Comparison of ENCODE assay signal across 15 cellular contexts in genomic region chr5:33032161-33033085, GRCh38.
DNase-seq lines count a peak whose midpoint lies in the region; ATAC-seq and TF ChIP-seq lines count a peak whose summit lies in the region.
"Had no signal": no experiment of that assay in that cellular context is flagged by ENCODE, and none has a peak within 500 bp of the region (broad histone marks: within the 10 kb centered on the region; RNA-seq: fewer than 3 reads in every experiment).

No MANE protein-coding gene starts in this region.

- H3K79me1 ChIP-seq in neuronal stem cell (ENCODE audit: low read depth, low read length), result no peaks in the 10 kb centered on the region

- POLR2A ChIA-PET in Caco-2 (lab: Charles Lee), result no interaction called here

- ATAC-seq in gastroesophageal sphincter, result no peak

- no peak overlapping the region for H3K23ac ChIP-seq in neuronal stem cell (ENCODE audit: low read depth, low read length, poor library complexity)

- H2BK15ac ChIP-seq in neuronal stem cell (ENCODE audit: low read length), result no peak overlapping the region

- H3K4me3 Mint-ChIP-seq in glutamatergic neuron (ENCODE audit: unreplicated experiment) (no peak overlapping the region), Caco-2 (ENCODE audit: unreplicated experiment) (no peak overlapping the region)
- H3K4me3 Mint-ChIP-seq: activated naive CD4-positive, alpha-beta T cell treated with anti-CD3 and anti-CD28 coated beads, Interleukin-2, amount 50 U/mL, for 24 hours had no signal

- H2BK120ac ChIP-seq in neuronal stem cell (ENCODE audit: low read depth, low read length), result no peak overlapping the region

- no peak overlapping the region for H2BK5ac ChIP-seq in neuronal stem cell (ENCODE audit: low read length)

- H3K4me1 Mint-ChIP-seq in glutamatergic neuron (ENCODE audit: low read depth, unreplicated experiment), result peaks cover 2% of the 10 kb centered on the region
- no peaks in the 10 kb centered on the region for H3K4me1 Mint-ChIP-seq in Caco-2 (ENCODE audit: low read depth, unreplicated experiment)
- H3K4me1 Mint-ChIP-seq: activated naive CD4-positive, alpha-beta T cell treated with anti-CD3 and anti-CD28 coated beads, Interleukin-2, amount 50 U/mL, for 24 hours had no signal

- H3K14ac ChIP-seq in neuronal stem cell (ENCODE audit: low read length), result no peak overlapping the region

- H4K20me1 ChIP-seq in fibroblast of lung (ENCODE audit: control insufficient read depth, extremely low read depth, insufficient read depth, low read length), result no peaks in the 10 kb centered on the region

- H3K4ac ChIP-seq in neuronal stem cell (ENCODE audit: low read length), result no peak overlapping the region

- no TSS peak for BruUV-seq in Caco-2 (replicated peaks; lab: Mats Ljungman, UMichigan)

- no peak overlapping the region for H3K9ac ChIP-seq in fibroblast of lung (ENCODE audit: insufficient read depth, low read length)
- no peak overlapping the region for H3K9ac ChIP-seq in neuronal stem cell (ENCODE audit: low read depth, low read length, poor library complexity)

- no peak overlapping the region for H2BK12ac ChIP-seq in neuronal stem cell (ENCODE audit: low read length)

- H3K27me3 Mint-ChIP-seq in glutamatergic neuron (ENCODE audit: unreplicated experiment) (no peaks in the 10 kb centered on the region), Caco-2 (ENCODE audit: insufficient read depth, unreplicated experiment) (no peaks in the 10 kb centered on the region)
- H3K27me3 Mint-ChIP-seq: activated naive CD4-positive, alpha-beta T cell treated with anti-CD3 and anti-CD28 coated beads, Interleukin-2, amount 50 U/mL, for 24 hours had no signal

- H3K36me3 Mint-ChIP-seq in glutamatergic neuron (ENCODE audit: unreplicated experiment), result no peaks in the 10 kb centered on the region
- H3K36me3 Mint-ChIP-seq in Caco-2 (ENCODE audit: insufficient read depth, unreplicated experiment), result no peaks in the 10 kb centered on the region
- H3K36me3 Mint-ChIP-seq: activated naive CD4-positive, alpha-beta T cell treated with anti-CD3 and anti-CD28 coated beads, Interleukin-2, amount 50 U/mL, for 24 hours had no signal

- no CpG with 5 or more reads among the region's 9 CpGs for WGBS in neuronal stem cell (ENCODE audit: extremely low coverage in 2 of 2, insufficient read length in 2 of 2, insufficient replicate concordance in 1 of 2), 2 donors
- 43 to 47% methylated on average over 4 to 9 of the region's 9 CpGs for WGBS in gastroesophageal sphincter (ENCODE audit: low coverage in 1 of 2), 2 donors

- H3K9me3 ChIP-seq in fibroblast of lung (ENCODE audit: control insufficient read depth, insufficient read depth, low read depth, low read length) (no peaks in the 10 kb centered on the region), neuronal stem cell (replicated peaks in 1 of 2; ENCODE audit: control insufficient read depth in 2 of 2, insufficient read depth in 1 of 2, low read depth in 1 of 2, low read length in 2 of 2) (no peaks in the 10 kb centered on the region), Caco-2 (no peaks in the 10 kb centered on the region), gastroesophageal sphincter (no peaks in the 10 kb centered on the region)

- CTCF ChIA-PET in Caco-2 (lab: Charles Lee), result interaction anchor here (0.7 kb wide), 1 partner anchor 225 kb away, joined by 4 read pairs; no protein-coding TSS in a partner anchor

- H3K4me1 ChIP-seq in fibroblast of lung (ENCODE audit: control insufficient read depth, extremely low read depth, insufficient read depth, low read length) (no peaks in the 10 kb centered on the region), neuronal stem cell (ENCODE audit: control insufficient read depth in 2 of 2, insufficient read depth in 1 of 2, low read depth in 1 of 2, low read length in 2 of 2) (no peaks in the 10 kb centered on the region), Caco-2 (no peaks in the 10 kb centered on the region), gastroesophageal sphincter (no peaks in the 10 kb centered on the region)

- H2AK5ac ChIP-seq in neuronal stem cell (ENCODE audit: low read depth, low read length), result no peak overlapping the region

- H3K79me2 ChIP-seq in fibroblast of lung (ENCODE audit: control insufficient read depth, insufficient read depth, low read length), result no peaks in the 10 kb centered on the region

- H2AFZ ChIP-seq in fibroblast of lung (ENCODE audit: low read length) (peak overlapping the region; percentile 17), neuronal stem cell (ENCODE audit: low read length) (peak overlapping the region; percentile 7)

- no peak for TF ChIP-seq EP300 in gastroesophageal sphincter (IDR thresholded peaks at IDR 0.05)

- peak overlapping the region; percentile 15 for H3K4me2 ChIP-seq in fibroblast of lung (ENCODE audit: extremely low read depth, insufficient read depth, low read length)
- no peak overlapping the region for H3K4me2 ChIP-seq in neuronal stem cell (ENCODE audit: insufficient read depth, low read length, poor library complexity, severe bottlenecking)

- H4K91ac ChIP-seq in neuronal stem cell (ENCODE audit: low read depth, low read length, poor library complexity), result no peak overlapping the region

- DNase-seq in AG08396 (ENCODE audit: low spot score) (peak; percentile 77), M059J (ENCODE audit: low read depth) (peak; percentile 39), fibroblast of lung (ENCODE audit: low read depth in 2 of 2) (peak; percentile 40 to 56), neuronal stem cell (ENCODE audit: low spot score) (no peak), glutamatergic neuron (no peak), Caco-2 (no peak), NCI-H2081 (lab: John Stamatoyannopoulos, UW) (no peak)
- DNase-seq: activated CD4-positive, CD25-positive, alpha-beta regulatory T cell treated with anti-CD3 and anti-CD28 coated beads, Interleukin-2, amount 50 U/mL, for 72 hours; activated CD8-positive, alpha-beta memory T cell treated with anti-CD3 and anti-CD28 coated beads, Interleukin-2, amount 50 U/mL, for 48 hours; cerebellar nuclear complex; NCI-H2029; T-helper 2 cell had no signal

- intact Hi-C loops in Caco-2 (cut with micrococcal nuclease; ENCODE audit: unreplicated experiment), result no loop called here

- no peak overlapping the region for H3K27ac Mint-ChIP-seq in glutamatergic neuron (ENCODE audit: unreplicated experiment)
- no peak overlapping the region for H3K27ac Mint-ChIP-seq in Caco-2 (ENCODE audit: unreplicated experiment)
- H3K27ac Mint-ChIP-seq: activated naive CD4-positive, alpha-beta T cell treated with anti-CD3 and anti-CD28 coated beads, Interleukin-2, amount 50 U/mL, for 24 hours had no signal

- H3K27ac ChIP-seq in fibroblast of lung (ENCODE audit: insufficient read depth, low read length), result no peak overlapping the region
- H3K27ac ChIP-seq in neuronal stem cell (replicated peaks; ENCODE audit: low read length), result no peak overlapping the region
- peak overlapping the region in 1 of 4 donors; percentile 16 for H3K27ac ChIP-seq in gastroesophageal sphincter

- no peak overlapping the region for H4K8ac ChIP-seq in neuronal stem cell (ENCODE audit: low read depth, low read length)

- H3K36me3 ChIP-seq in fibroblast of lung (ENCODE audit: control insufficient read depth, insufficient read depth, low read length) (no peaks in the 10 kb centered on the region), neuronal stem cell (replicated peaks in 1 of 2; ENCODE audit: control insufficient read depth in 2 of 2, insufficient read depth in 2 of 2, low read length in 2 of 2) (no peaks in the 10 kb centered on the region), Caco-2 (ENCODE audit: control insufficient read depth, insufficient read depth, low read length) (no peaks in the 10 kb centered on the region), gastroesophageal sphincter (no peaks in the 10 kb centered on the region)
- H3K36me3 ChIP-seq: heart left ventricle had no signal

- peak overlapping the region in 1 of 4 experiments; percentile 5 for H3K4me3 ChIP-seq in fibroblast of lung (replicated peaks in 1 of 4; ENCODE audit: control extremely low read depth in 1 of 4, insufficient read depth in 1 of 4, low read depth in 3 of 4, low read length in 4 of 4)
- H3K4me3 ChIP-seq in neuronal stem cell (ENCODE audit: low read length in 2 of 2), result no peak overlapping the region
- no peak overlapping the region for H3K4me3 ChIP-seq in Caco-2 (ENCODE audit: low read depth, low read length)
- H3K4me3 ChIP-seq in gastroesophageal sphincter, result no peak overlapping the region
- H3K4me3 ChIP-seq: heart left ventricle had no signal

- no peak overlapping the region for H3K18ac ChIP-seq in neuronal stem cell (ENCODE audit: low read length)

- H3K27me3 ChIP-seq in fibroblast of lung (ENCODE audit: control insufficient read depth, insufficient read depth, low read length) (no peaks in the 10 kb centered on the region), neuronal stem cell (ENCODE audit: control insufficient read depth in 3 of 3, insufficient read depth in 3 of 3, low read depth in 1 of 3, low read length in 3 of 3) (no peaks in the 10 kb centered on the region), Caco-2 (replicated peaks; ENCODE audit: control insufficient read depth, insufficient read depth, low read length) (no peaks in the 10 kb centered on the region), gastroesophageal sphincter (no peaks in the 10 kb centered on the region)
- H3K27me3 ChIP-seq: heart left ventricle had no signal

- TF ChIP-seq POLR2A in gastroesophageal sphincter (IDR thresholded peaks at IDR 0.05), result no peak

- no peak for TF ChIP-seq CTCF in fibroblast of lung (conservative IDR thresholded peaks at IDR 0.05 in 1 of 2, IDR thresholded peaks at IDR 0.05 in 1 of 2; ENCODE audit: low read depth in 1 of 2, low read length in 2 of 2)
- no peak for TF ChIP-seq CTCF in glutamatergic neuron (IDR thresholded peaks at IDR 0.05; ENCODE audit: partially characterized antibody, unreplicated experiment)
- TF ChIP-seq CTCF in Caco-2 (IDR thresholded peaks at IDR 0.05; ENCODE audit: insufficient read depth in 1 of 2, low read depth in 1 of 2, low read length in 1 of 2, severe bottlenecking in 1 of 2, unreplicated experiment in 1 of 2), result no peak
- TF ChIP-seq CTCF in gastroesophageal sphincter (IDR thresholded peaks at IDR 0.05), result no peak

- no peaks in the 10 kb centered on the region for H3K9me3 Mint-ChIP-seq in glutamatergic neuron (ENCODE audit: unreplicated experiment)
- no peaks in the 10 kb centered on the region for H3K9me3 Mint-ChIP-seq in Caco-2 (ENCODE audit: unreplicated experiment)

Comparison
In these comparisons a context has a peak if more than half of its experiments do, and no peak if none do; other contexts are left out.
1. DNase-seq: peak in AG08396 (single experiment), M059J (single experiment) and fibroblast of lung (2 of 2); none in neuronal stem cell (single experiment), glutamatergic neuron (single experiment), Caco-2 (0 of 2) and NCI-H2081 (0 of 2).